In genomic region chr14:23068792-23069412, GRCh38 we compare ENCODE assay signal across 1 cellular context.
TF ChIP-seq lines count a peak whose summit lies in the region.

No MANE protein-coding gene starts in this region.

TF ChIP-seq in HCT116, 20 proteins besides CTCF, POLR2A, EP300 and RAD21:
- no peak for TF ChIP-seq EZH2 (IDR thresholded peaks at IDR 0.05)
- TF ChIP-seq YY1 (IDR thresholded peaks at IDR 0.05; ENCODE audit: extremely low read depth, insufficient replicate concordance, low read depth, low read length) = peak; percentile 20
- TF ChIP-seq ATF3 (IDR thresholded peaks at IDR 0.05) = no peak
- no peak for TF ChIP-seq REST (IDR thresholded peaks at IDR 0.05; ENCODE audit: low read depth)
- TF ChIP-seq SRF (IDR thresholded peaks at IDR 0.05; ENCODE audit: low read depth) = no peak
- no peak for TF ChIP-seq SP1 (IDR thresholded peaks at IDR 0.05; ENCODE audit: low read depth)
- 0 out of 2 replicates have a peak, but pooled peaks have one; percentile 37 for TF ChIP-seq MAX (IDR thresholded peaks at IDR 0.05)
- TF ChIP-seq POLR2AphosphoS5 (IDR thresholded peaks at IDR 0.05; ENCODE audit: low read depth, low read length) = 0 out of 2 replicates have a peak, but pooled peaks have one; percentile 17
- TF ChIP-seq JUND (IDR thresholded peaks at IDR 0.05) = no peak
TF ChIP-seq in HCT116: peak in this region for 3.
